ENCODE assay signal across 8 cellular contexts in genomic region chr6:33276581-33276863, GRCh38. TPM values are rescaled to one million over a fixed set of nuclear protein-coding genes. Genes with fewer than 3 reads are reported as not detected.
A peak's percentile ranks its signal among the peaks of the same experiment; 100 is the strongest.
DNase-seq lines count a peak whose midpoint lies in the region; ATAC-seq and TF ChIP-seq lines count a peak whose summit lies in the region.

No MANE protein-coding gene starts in this region.

- H2AK5ac ChIP-seq in neuronal stem cell (ENCODE audit: low read depth, low read length), result peak overlapping the region; percentile 59

- H4K8ac ChIP-seq in neuronal stem cell (ENCODE audit: low read depth, low read length), result no peak overlapping the region

- DNase-seq in CD14-positive monocyte (ENCODE audit: low spot score), result no peak
- no peak for DNase-seq in NT2/D1 (ENCODE audit: low read depth, low spot score)
- no peak for DNase-seq in endodermal cell
- no peak for DNase-seq in neuronal stem cell (ENCODE audit: low spot score)
- no peak for DNase-seq in Ammon's horn (ENCODE audit: low spot score)
- no peak for DNase-seq in NCI-H128 (lab: John Stamatoyannopoulos, UW; ENCODE audit: unreplicated experiment)

- H3K4me3 ChIP-seq in NT2/D1 (ENCODE audit: insufficient read length, low read depth) (peak overlapping the region; percentile 35), endodermal cell (ENCODE audit: low read length) (peak overlapping the region; percentile 98), neuronal stem cell (ENCODE audit: low read length in 2 of 2) (peak overlapping the region; percentile 42 to 79)

- no peak overlapping the region for H3K18ac ChIP-seq in neuronal stem cell (ENCODE audit: low read length)

- H3K36me3 ChIP-seq in NT2/D1 (ENCODE audit: insufficient read depth, insufficient read length, low read length) (peaks cover 83% of the 10 kb centered on the region), endodermal cell (ENCODE audit: control insufficient read depth, insufficient read depth, low read length) (peaks cover 69% of the 10 kb centered on the region), neuronal stem cell (replicated peaks in 1 of 2; ENCODE audit: control insufficient read depth in 2 of 2, insufficient read depth in 2 of 2, low read length in 2 of 2) (peaks cover 46 to 79% of the 10 kb centered on the region in 2 donors)

- H3K14ac ChIP-seq in neuronal stem cell (ENCODE audit: low read length), result no peak overlapping the region

- H3K9ac ChIP-seq in NT2/D1 (ENCODE audit: insufficient read length, low read depth) (peak overlapping the region; percentile 81), endodermal cell (ENCODE audit: extremely low read depth, low read length, poor library complexity, severe bottlenecking) (peak overlapping the region; percentile 42), neuronal stem cell (ENCODE audit: low read depth, low read length, poor library complexity) (peak overlapping the region; percentile 63)

- no peak overlapping the region for H3K4ac ChIP-seq in neuronal stem cell (ENCODE audit: low read length)

- H3K27me3 ChIP-seq in NT2/D1 (ENCODE audit: insufficient read depth, insufficient read length) (no peaks in the 10 kb centered on the region), endodermal cell (ENCODE audit: control insufficient read depth, insufficient read depth, low read length, poor library complexity, severe bottlenecking) (no peaks in the 10 kb centered on the region), neuronal stem cell (ENCODE audit: control insufficient read depth in 3 of 3, insufficient read depth in 3 of 3, low read depth in 1 of 3, low read length in 3 of 3) (no peaks in the 10 kb centered on the region)

- no peak overlapping the region for H2BK15ac ChIP-seq in neuronal stem cell (ENCODE audit: low read length)

- peak overlapping the region; percentile 86 for H2AFZ ChIP-seq in neuronal stem cell (ENCODE audit: low read length)

- H2BK12ac ChIP-seq in neuronal stem cell (ENCODE audit: low read length), result no peak overlapping the region

- peak overlapping the region; percentile 85 to 95 (median 90) for H3K27ac Mint-ChIP-seq in CD14-positive monocyte
- peak overlapping the region; percentile 91 for H3K27ac Mint-ChIP-seq in endodermal cell

- H4K91ac ChIP-seq in neuronal stem cell (ENCODE audit: low read depth, low read length, poor library complexity), result no peak overlapping the region

- H3K27ac ChIP-seq in endodermal cell (ENCODE audit: low read depth, low read length) (peak overlapping the region; percentile 77), neuronal stem cell (replicated peaks; ENCODE audit: low read length) (peak overlapping the region; percentile 89)

- H3K4me2 ChIP-seq in neuronal stem cell (ENCODE audit: insufficient read depth, low read length, poor library complexity, severe bottlenecking), result peak overlapping the region; percentile 88

- H3K36me3 Mint-ChIP-seq in CD14-positive monocyte (peaks cover 45 to 67% of the 10 kb centered on the region in 2 donors), endodermal cell (ENCODE audit: low read depth) (peaks cover 58% of the 10 kb centered on the region)

- H3K27me3 Mint-ChIP-seq in CD14-positive monocyte (ENCODE audit: low read depth in 3 of 3), result no peaks in the 10 kb centered on the region
- no peaks in the 10 kb centered on the region for H3K27me3 Mint-ChIP-seq in endodermal cell (ENCODE audit: insufficient read depth)

- H3K4me1 ChIP-seq in NT2/D1 (ENCODE audit: insufficient read depth, insufficient read length) (peaks cover 7% of the 10 kb centered on the region), endodermal cell (ENCODE audit: control insufficient read depth, insufficient read depth, low read length) (no peaks in the 10 kb centered on the region), neuronal stem cell (ENCODE audit: control insufficient read depth in 2 of 2, insufficient read depth in 1 of 2, low read depth in 1 of 2, low read length in 2 of 2) (peaks cover 20 to 27% of the 10 kb centered on the region in 2 donors)

- H2BK5ac ChIP-seq in neuronal stem cell (ENCODE audit: low read length), result no peak overlapping the region

- ATAC-seq in GM18505 (IDR thresholded peaks at IDR 0.05; ENCODE audit: unreplicated experiment) (no peak), GM18502 (IDR thresholded peaks at IDR 0.05; ENCODE audit: poor library complexity, unreplicated experiment) (no peak)

- H3K9me3 Mint-ChIP-seq in CD14-positive monocyte (no peaks in the 10 kb centered on the region), endodermal cell (no peaks in the 10 kb centered on the region)

- no peak overlapping the region for H3K23ac ChIP-seq in neuronal stem cell (ENCODE audit: low read depth, low read length, poor library complexity)

- TF ChIP-seq CTCF in CD14-positive monocyte (IDR thresholded peaks at IDR 0.05) (no peak), endodermal cell (conservative IDR thresholded peaks at IDR 0.05) (no peak)

- no peak overlapping the region for H2BK120ac ChIP-seq in neuronal stem cell (ENCODE audit: low read depth, low read length)

- TF ChIP-seq POLR2A in GM18505 (IDR thresholded peaks at IDR 0.05; ENCODE audit: borderline replicate concordance, extremely low read depth, insufficient read depth, insufficient read length), result no peak

- H3K9me3 ChIP-seq in NT2/D1 (ENCODE audit: insufficient read depth, low read length), result peaks cover 7% of the 10 kb centered on the region; the same call in 1 of the 2 replicates
- no peaks in the 10 kb centered on the region for H3K9me3 ChIP-seq in endodermal cell (ENCODE audit: control insufficient read depth, low read length)
- H3K9me3 ChIP-seq in neuronal stem cell (replicated peaks in 1 of 2; ENCODE audit: control insufficient read depth in 2 of 2, insufficient read depth in 1 of 2, low read depth in 1 of 2, low read length in 2 of 2), result no peaks in the 10 kb centered on the region

- peaks cover 75% of the 10 kb centered on the region for H3K4me1 Mint-ChIP-seq in CD14-positive monocyte
- H3K4me1 Mint-ChIP-seq in endodermal cell, result peaks cover 35% of the 10 kb centered on the region

- intact Hi-C loops in CD14-positive monocyte (cut with micrococcal nuclease), result no loop called here

- H3K4me3 Mint-ChIP-seq in CD14-positive monocyte (peak overlapping the region; percentile 85 to 94), endodermal cell (peak overlapping the region; percentile 98)

- H3K79me1 ChIP-seq in neuronal stem cell (ENCODE audit: low read depth, low read length), result peaks cover 8% of the 10 kb centered on the region

RNA-seq across cellular contexts. Expression of gene B3GALT4, which starts 0.4 kb away (rescaled TPM):
- polyA plus RNA-seq in CD14-positive monocyte, result 10 to 100 TPM; 28.5 to 32.2 TPM
- total RNA-seq in endodermal cell, result 1 to 10 TPM; 3.9 to 5.5 TPM
- 3.5 TPM for polyA plus RNA-seq in endodermal cell (2013, experiment 1 of 2)
- polyA plus RNA-seq in endodermal cell (2013, experiment 2 of 2), result 3.2 TPM
- polyA plus RNA-seq in neuronal stem cell (2013, experiment 1 of 2), result 1.3 TPM
- polyA plus RNA-seq in neuronal stem cell (2013, experiment 2 of 2), result 1.4 TPM

RNA-seq across cellular contexts. Expression of gene RPS18, which starts 4.6 kb away (rescaled TPM):
- 1,000 to 10,000 TPM; 2,430 to 2,894 TPM for polyA plus RNA-seq in CD14-positive monocyte
- total RNA-seq in endodermal cell, result 1,000 to 10,000 TPM; 2,541 to 3,009 TPM
- polyA plus RNA-seq in endodermal cell (2013, experiment 1 of 2), result 3,245 TPM
- 3,023 TPM for polyA plus RNA-seq in endodermal cell (2013, experiment 2 of 2)
- polyA plus RNA-seq in neuronal stem cell (2013, experiment 1 of 2), result 7,654 TPM
- 7,710 TPM for polyA plus RNA-seq in neuronal stem cell (2013, experiment 2 of 2)

RNA-seq across cellular contexts. Expression of gene VPS52, which starts 4.8 kb away (rescaled TPM):
- 10 to 100 TPM; 11.0 to 14.5 TPM for polyA plus RNA-seq in CD14-positive monocyte
- total RNA-seq in endodermal cell, result 10 to 100 TPM; 51.4 to 63.9 TPM
- 63.6 TPM for polyA plus RNA-seq in endodermal cell (2013, experiment 1 of 2)
- 53.0 TPM for polyA plus RNA-seq in endodermal cell (2013, experiment 2 of 2)
- 41.1 TPM for polyA plus RNA-seq in neuronal stem cell (2013, experiment 1 of 2)
- polyA plus RNA-seq in neuronal stem cell (2013, experiment 2 of 2), result 41.5 TPM

RNA-seq across cellular contexts. Expression of gene WDR46, which starts 12.5 kb away (rescaled TPM):
- polyA plus RNA-seq in CD14-positive monocyte, result 10 to 100 TPM; 33.3 to 37.3 TPM
- total RNA-seq in endodermal cell, result 10 to 100 TPM; 42.9 to 62.5 TPM
- 41.0 TPM for polyA plus RNA-seq in endodermal cell (2013, experiment 1 of 2)
- polyA plus RNA-seq in endodermal cell (2013, experiment 2 of 2), result 32.0 TPM
- 31.2 TPM for polyA plus RNA-seq in neuronal stem cell (2013, experiment 1 of 2)
- 30.9 TPM for polyA plus RNA-seq in neuronal stem cell (2013, experiment 2 of 2)

RNA-seq across cellular contexts. Expression of gene PFDN6, which starts 12.9 kb away (rescaled TPM):
- polyA plus RNA-seq in CD14-positive monocyte, result 10 to 100 TPM; 26.0 to 28.4 TPM
- 10 to 100 TPM; 69.9 to 86.4 TPM for total RNA-seq in endodermal cell
- polyA plus RNA-seq in endodermal cell (2013, experiment 1 of 2), result 91.1 TPM
- polyA plus RNA-seq in endodermal cell (2013, experiment 2 of 2), result 84.9 TPM
- polyA plus RNA-seq in neuronal stem cell (2013, experiment 1 of 2), result 63.9 TPM
- 63.8 TPM for polyA plus RNA-seq in neuronal stem cell (2013, experiment 2 of 2)

Comparison
In these comparisons a context has a peak if more than half of its experiments do, and no peak if none do; other contexts are left out.
1. H3K4me3 ChIP-seq: peak in every context shown above with its lines; median percentile 98 in endodermal cell; 60 in neuronal stem cell; 35 in NT2/D1.